18 cellular contexts compared by ENCODE assay signal in the genomic region with DNA sequence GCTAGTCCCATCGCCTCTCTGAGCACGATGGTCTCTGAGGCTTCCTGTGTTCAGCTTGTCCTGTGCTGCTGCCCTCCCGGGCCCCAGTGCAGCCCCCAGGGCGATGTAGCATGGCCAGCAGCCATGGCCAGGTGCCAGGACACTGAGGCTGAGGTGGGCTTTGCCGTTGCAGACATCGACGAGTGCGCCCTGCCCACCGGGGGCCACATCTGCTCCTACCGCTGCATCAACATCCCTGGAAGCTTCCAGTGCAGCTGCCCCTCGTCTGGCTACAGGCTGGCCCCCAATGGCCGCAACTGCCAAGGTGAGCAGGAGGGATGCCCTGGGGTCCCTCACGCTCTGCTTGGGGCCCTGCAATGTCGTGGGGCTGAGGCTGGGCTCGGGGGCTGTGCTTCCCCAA. TPM values are rescaled to one million over a fixed set of nuclear protein-coding genes. Genes with fewer than 3 reads are reported as not detected.
DNase-seq lines count a peak whose midpoint lies in the region; ATAC-seq and TF ChIP-seq lines count a peak whose summit lies in the region.
"Had no signal": no experiment of that assay in that cellular context is flagged by ENCODE, and none has a peak within 500 bp of the region (broad histone marks: within the 10 kb centered on the region; RNA-seq: fewer than 3 reads in every experiment).

No MANE protein-coding gene starts in this region.

- no peak overlapping the region for H3K18ac ChIP-seq in mesendoderm (ENCODE audit: low read length)

- POLR2A ChIA-PET in Caco-2 (lab: Charles Lee) = no interaction called here

- H3K79me2 ChIP-seq in mesendoderm (ENCODE audit: control insufficient read depth, insufficient read depth, low read length) = no peaks in the 10 kb centered on the region

- H3K27ac ChIP-seq in HUES6 (ENCODE audit: low read depth, low read length) = no peak overlapping the region
- H3K27ac ChIP-seq in cingulate gyrus (ENCODE audit: low read depth, low read length) = peak overlapping the region; percentile 39
- H3K27ac ChIP-seq in mesendoderm (ENCODE audit: low read depth, low read length) = peak overlapping the region; percentile 19
- H3K27ac ChIP-seq in tibial artery = peak overlapping the region; percentile 87 to 94

- no peak overlapping the region for H3K23ac ChIP-seq in mesendoderm (ENCODE audit: low read length)

- intact Hi-C loops in tibial artery (cut with DNase I; ENCODE audit: low total_unique reads) (no loop called here), Caco-2 (cut with micrococcal nuclease; ENCODE audit: unreplicated experiment) (no loop called here)

- H3K27me3 ChIP-seq in HUES6 (ENCODE audit: control insufficient read depth, insufficient read depth, low read length) (no peaks in the 10 kb centered on the region), mesendoderm (ENCODE audit: insufficient read depth, low read length, poor library complexity) (no peaks in the 10 kb centered on the region), tibial artery (no peaks in the 10 kb centered on the region), Caco-2 (replicated peaks; ENCODE audit: control insufficient read depth, insufficient read depth, low read length) (no peaks in the 10 kb centered on the region)

- no peak overlapping the region for H2BK120ac ChIP-seq in mesendoderm (ENCODE audit: low read depth, low read length)

- CTCF ChIA-PET in Caco-2 (lab: Charles Lee) = no interaction called here

- H3K27me3 Mint-ChIP-seq in Caco-2 (ENCODE audit: insufficient read depth, unreplicated experiment) = no peaks in the 10 kb centered on the region
- H3K27me3 Mint-ChIP-seq: activated naive CD8-positive, alpha-beta T cell treated with anti-CD3 and anti-CD28 coated beads, Interleukin-2, amount 50 U/mL, for 24 hours had no signal

- no peaks in the 10 kb centered on the region for H3K9me3 ChIP-seq in HUES6 (ENCODE audit: control insufficient read depth, insufficient read depth, low read depth, low read length)
- no peaks in the 10 kb centered on the region for H3K9me3 ChIP-seq in tibial artery
- no peaks in the 10 kb centered on the region for H3K9me3 ChIP-seq in Caco-2
- H3K9me3 ChIP-seq: left lung had no signal

- H3K4me3 ChIP-seq in HUES6 (ENCODE audit: low read depth, low read length) = no peak overlapping the region
- H3K4me3 ChIP-seq in mesendoderm (ENCODE audit: low read length) = no peak overlapping the region
- H3K4me3 ChIP-seq in tibial artery = no peak overlapping the region
- no peak overlapping the region for H3K4me3 ChIP-seq in Caco-2 (ENCODE audit: low read depth, low read length)
- H3K4me3 ChIP-seq: left lung had no signal

- no TSS peak for BruUV-seq in Caco-2 (replicated peaks; lab: Mats Ljungman, UMichigan)

- no peak overlapping the region for H2BK15ac ChIP-seq in mesendoderm (replicated peaks; ENCODE audit: low read depth)

- no peak overlapping the region for H2AK5ac ChIP-seq in mesendoderm (ENCODE audit: low read length)

- H3K4me1 Mint-ChIP-seq in Caco-2 (ENCODE audit: low read depth, unreplicated experiment) = no peaks in the 10 kb centered on the region
- H3K4me1 Mint-ChIP-seq: activated naive CD8-positive, alpha-beta T cell treated with anti-CD3 and anti-CD28 coated beads, Interleukin-2, amount 50 U/mL, for 24 hours had no signal

- no peak for DNase-seq in mesendoderm
- DNase-seq in tibial artery = peak in 1 of 2 donors; percentile 67
- no peak for DNase-seq in NCI-H526 treated with DMSO at 0.1 percent for 48 hours (lab: John Stamatoyannopoulos, UW)
- DNase-seq in Caco-2 = no peak
- DNase-seq in NK-92 (lab: John Stamatoyannopoulos, UW; ENCODE audit: unreplicated experiment) = no peak
- DNase-seq: activated CD4-positive, CD25-positive, alpha-beta regulatory T cell; activated naive CD8-positive, alpha-beta T cell treated with anti-CD3 and anti-CD28 coated beads, Interleukin-2, amount 50 U/mL, for 24 hours; effector memory CD8-positive, alpha-beta T cell; naive B cell; NCI-H1694 treated with DMSO at 0.1 percent for 48 hours; NCI-H345; T-helper 2 cell had no signal

- peaks cover 89% of the 10 kb centered on the region for H3K36me3 ChIP-seq in HUES6 (ENCODE audit: control insufficient read depth, insufficient read depth, low read length)
- peaks cover 36% of the 10 kb centered on the region for H3K36me3 ChIP-seq in mesendoderm (ENCODE audit: control insufficient read depth, insufficient read depth, low read length)
- H3K36me3 ChIP-seq in tibial artery = peaks cover 0 to 18% (median 9%) of the 10 kb centered on the region in 3 donors
- H3K36me3 ChIP-seq in Caco-2 (ENCODE audit: control insufficient read depth, insufficient read depth, low read length) = peaks cover 12% of the 10 kb centered on the region
- H3K36me3 ChIP-seq: left lung had no signal

- WGBS in mesendoderm (ENCODE audit: extremely low coverage, insufficient coverage, low lambda C conversion rate) = no CpG with 5 or more reads among the region's 15 CpGs

- H2BK5ac ChIP-seq in mesendoderm (ENCODE audit: low read length) = no peak overlapping the region

- no peak overlapping the region for H3K56ac ChIP-seq in mesendoderm (ENCODE audit: low read length)

- H3K4me3 Mint-ChIP-seq in Caco-2 (ENCODE audit: unreplicated experiment) = no peak overlapping the region
- H3K4me3 Mint-ChIP-seq: activated naive CD8-positive, alpha-beta T cell treated with anti-CD3 and anti-CD28 coated beads, Interleukin-2, amount 50 U/mL, for 24 hours; effector memory CD8-positive, alpha-beta T cell; stimulated activated effector memory CD8-positive, alpha-beta T cell treated with anti-CD3 and anti-CD28 coated beads, Interleukin-12 subunit alpha, Interleukin-12 subunit beta, amount 100 ng/mL, for 72 hours had no signal

- H3K79me1 ChIP-seq in mesendoderm (ENCODE audit: low read length) = no peaks in the 10 kb centered on the region

- H3K4me2 ChIP-seq in mesendoderm (ENCODE audit: low read length) = no peak overlapping the region

- no peak overlapping the region for H3K4ac ChIP-seq in mesendoderm (ENCODE audit: low read depth, low read length)

- H3K27ac Mint-ChIP-seq in Caco-2 (ENCODE audit: unreplicated experiment) = no peak overlapping the region
- H3K27ac Mint-ChIP-seq: activated naive CD8-positive, alpha-beta T cell treated with anti-CD3 and anti-CD28 coated beads, Interleukin-2, amount 50 U/mL, for 24 hours; effector memory CD8-positive, alpha-beta T cell; naive B cell; stimulated activated effector memory CD8-positive, alpha-beta T cell treated with anti-CD3 and anti-CD28 coated beads, Interleukin-12 subunit alpha, Interleukin-12 subunit beta, amount 100 ng/mL, for 72 hours had no signal

- H3K36me3 Mint-ChIP-seq in Caco-2 (ENCODE audit: insufficient read depth, unreplicated experiment) = peaks cover 93% of the 10 kb centered on the region
- H3K36me3 Mint-ChIP-seq: naive B cell; stimulated activated effector memory CD8-positive, alpha-beta T cell treated with anti-CD3 and anti-CD28 coated beads, Interleukin-12 subunit alpha, Interleukin-12 subunit beta, amount 100 ng/mL, for 72 hours had no signal

- no peak overlapping the region for H4K5ac ChIP-seq in mesendoderm (ENCODE audit: low read length)

- H3K9me3 Mint-ChIP-seq in Caco-2 (ENCODE audit: unreplicated experiment) = no peaks in the 10 kb centered on the region
- H3K9me3 Mint-ChIP-seq: activated naive CD8-positive, alpha-beta T cell treated with anti-CD3 and anti-CD28 coated beads, Interleukin-2, amount 50 U/mL, for 24 hours; effector memory CD8-positive, alpha-beta T cell; stimulated activated effector memory CD8-positive, alpha-beta T cell treated with anti-CD3 and anti-CD28 coated beads, Interleukin-12 subunit alpha, Interleukin-12 subunit beta, amount 100 ng/mL, for 72 hours had no signal

- peak overlapping the region; percentile 42 for H3K9ac ChIP-seq in HUES6 (ENCODE audit: low read length)
- no peak overlapping the region for H3K9ac ChIP-seq in mesendoderm (ENCODE audit: low read length)

- TF ChIP-seq CTCF in tibial artery (IDR thresholded peaks at IDR 0.05) = no peak
- TF ChIP-seq CTCF in Caco-2 (IDR thresholded peaks at IDR 0.05; ENCODE audit: insufficient read depth in 1 of 2, low read depth in 1 of 2, low read length in 1 of 2, severe bottlenecking in 1 of 2, unreplicated experiment in 1 of 2) = no peak

- ATAC-seq in HG02938 (IDR thresholded peaks at IDR 0.05; ENCODE audit: unreplicated experiment) = no peak
- ATAC-seq: activated naive CD8-positive, alpha-beta T cell treated with anti-CD3 and anti-CD28 coated beads, Interleukin-2, amount 50 U/mL, for 24 hours; effector memory CD8-positive, alpha-beta T cell; stimulated activated effector memory CD8-positive, alpha-beta T cell treated with anti-CD3 and anti-CD28 coated beads, Interleukin-12 subunit alpha, Interleukin-12 subunit beta, amount 100 ng/mL, for 72 hours had no signal

- H4K8ac ChIP-seq in mesendoderm (ENCODE audit: low read depth, low read length) = no peak overlapping the region

- H3K4me1 ChIP-seq in HUES6 (ENCODE audit: control insufficient read depth, insufficient read depth, low read length) = peaks cover 12% of the 10 kb centered on the region; the same call in 1 of the 2 replicates
- no peaks in the 10 kb centered on the region for H3K4me1 ChIP-seq in mesendoderm (ENCODE audit: control insufficient read depth, low read depth, low read length)
- peaks cover 4 to 67% (median 55%) of the 10 kb centered on the region in 4 donors for H3K4me1 ChIP-seq in tibial artery
- H3K4me1 ChIP-seq in Caco-2 = peaks cover 4% of the 10 kb centered on the region; the same call in 1 of the 2 replicates

RNA-seq across cellular contexts. Expression of a gene that starts 45.8 kb away (rescaled TPM):
- 104 TPM for polyA plus RNA-seq in mesendoderm (2013, experiment 1 of 2)
- polyA plus RNA-seq in mesendoderm (2013, experiment 2 of 2) = 102 TPM
- total RNA-seq in Caco-2 (2022) = 510 and 519 TPM in 2 replicates
- total RNA-seq: activated CD8-positive, alpha-beta memory T cell treated with anti-CD3 and anti-CD28 coated beads for 36 hours had no signal
